Comparison of ENCODE assay signal across 14 cellular contexts in the genomic region with DNA sequence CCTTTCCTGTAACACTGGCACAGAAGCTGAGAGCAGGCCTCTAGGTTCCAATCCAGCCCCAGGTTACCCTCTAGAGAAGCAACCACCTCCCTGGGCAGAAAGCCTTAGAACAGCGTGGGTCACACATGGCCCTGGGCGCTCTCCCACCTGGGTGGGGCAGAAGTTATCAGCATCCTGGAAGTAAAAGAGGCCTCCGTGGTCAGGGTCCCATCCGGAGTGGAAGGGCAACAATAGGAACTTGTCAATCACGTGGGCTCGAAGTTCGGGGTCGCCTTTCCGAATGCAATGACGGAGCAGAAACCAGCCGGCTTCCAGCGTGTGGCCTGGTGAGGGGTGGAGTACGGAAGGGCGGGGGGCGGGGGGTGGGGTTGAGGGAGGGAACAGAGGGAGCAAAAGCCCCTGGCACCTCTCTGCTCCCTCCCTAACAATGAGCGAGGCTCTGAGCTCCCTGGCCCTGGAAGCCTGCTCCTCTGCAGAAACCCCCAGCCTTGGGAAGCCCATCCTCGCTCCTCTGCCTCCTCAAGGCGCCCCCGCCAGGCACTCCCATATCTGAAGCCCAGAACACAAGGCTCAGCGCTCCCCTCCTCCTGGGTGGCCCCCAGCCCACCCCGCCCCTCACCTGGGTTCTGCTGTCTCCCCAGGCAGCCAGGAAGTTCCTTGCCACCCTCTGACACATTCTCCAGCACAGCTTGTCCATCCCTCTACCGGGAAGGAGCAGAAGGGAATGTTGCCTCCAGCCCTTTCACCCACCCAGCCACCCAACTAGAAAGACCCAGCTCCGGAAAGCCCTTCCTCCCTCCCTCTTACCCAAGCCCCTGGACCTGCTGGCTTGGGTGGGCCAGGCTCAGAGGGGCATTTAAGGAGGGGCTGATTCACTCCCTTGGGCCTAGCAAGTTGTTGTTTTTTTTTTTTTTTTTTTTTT. TPM values are rescaled to one million over a fixed set of nuclear protein-coding genes. Genes with fewer than 3 reads are reported as not detected.
DNase-seq lines count a peak whose midpoint lies in the region; ATAC-seq and TF ChIP-seq lines count a peak whose summit lies in the region.
"Had no signal": no experiment of that assay in that cellular context is flagged by ENCODE, and none has a peak within 500 bp of the region (broad histone marks: within the 10 kb centered on the region; RNA-seq: fewer than 3 reads in every experiment).

No MANE protein-coding gene starts in this region.

- H3K4me3 Mint-ChIP-seq in CD4-positive, CD25-positive, alpha-beta regulatory T cell: peak overlapping the region; percentile 14 to 84 (median 66)
- H3K4me3 Mint-ChIP-seq in activated naive CD8-positive, alpha-beta T cell: peak overlapping the region; percentile 74
- H3K4me3 Mint-ChIP-seq in naive thymus-derived CD4-positive, alpha-beta T cell: peak overlapping the region; percentile 66 to 83 (median 73)
- H3K4me3 Mint-ChIP-seq: CD8-positive, alpha-beta memory T cell had no signal

- TF ChIP-seq CTCF in esophagus squamous epithelium (IDR thresholded peaks at IDR 0.05): no peak

- no peaks in the 10 kb centered on the region for H3K36me3 ChIP-seq in CD4-positive, CD25-positive, alpha-beta regulatory T cell (ENCODE audit: control insufficient read depth, insufficient read depth, low read length)
- H3K36me3 ChIP-seq in H7 (replicated peaks; ENCODE audit: control insufficient read depth, insufficient read depth, low read length) (no peaks in the 10 kb centered on the region), esophagus squamous epithelium (no peaks in the 10 kb centered on the region)
- H3K36me3 ChIP-seq in naive thymus-derived CD4-positive, alpha-beta T cell (ENCODE audit: control insufficient read depth in 2 of 3, insufficient read depth in 3 of 3, low read length in 3 of 3): peaks cover 0 to 7% (median 0%) of the 10 kb centered on the region in 3 experiments

- H3K27me3 Mint-ChIP-seq in CD4-positive, CD25-positive, alpha-beta regulatory T cell: no peaks in the 10 kb centered on the region
- H3K27me3 Mint-ChIP-seq in activated naive CD8-positive, alpha-beta T cell: no peaks in the 10 kb centered on the region
- no peaks in the 10 kb centered on the region for H3K27me3 Mint-ChIP-seq in naive thymus-derived CD4-positive, alpha-beta T cell

- no peak for TF ChIP-seq POLR2A in esophagus squamous epithelium (IDR thresholded peaks at IDR 0.05)

- H3K27ac ChIP-seq in CD4-positive, CD25-positive, alpha-beta regulatory T cell (ENCODE audit: insufficient read depth, low read length, poor library complexity, severe bottlenecking): no peak overlapping the region
- peak overlapping the region; percentile 48 for H3K27ac ChIP-seq in naive thymus-derived CD4-positive, alpha-beta T cell (ENCODE audit: low read depth, low read length)
- peak overlapping the region in 1 of 4 donors; percentile 25 for H3K27ac ChIP-seq in esophagus squamous epithelium

- H3K27ac Mint-ChIP-seq in CD4-positive, CD25-positive, alpha-beta regulatory T cell: peak overlapping the region in 2 of 3 donors; percentile 12 to 85
- H3K27ac Mint-ChIP-seq in activated naive CD8-positive, alpha-beta T cell: peak overlapping the region; percentile 89
- peak overlapping the region in 8 of 9 donors; percentile 61 to 86 (median 78) for H3K27ac Mint-ChIP-seq in naive thymus-derived CD4-positive, alpha-beta T cell

- POLR2A ChIA-PET in naive thymus-derived CD4-positive, alpha-beta T cell (lab: Charles Lee): interaction anchor here (0.6 to 21.0 kb wide), 2 partner anchors 14 to 147 kb away, joined by 3 to 384 read pairs; partner anchors contain the start of genes ARHGAP4, IDH3G, NAA10 and SSR4

- no peaks in the 10 kb centered on the region for H3K36me3 Mint-ChIP-seq in CD4-positive, CD25-positive, alpha-beta regulatory T cell
- no peaks in the 10 kb centered on the region for H3K36me3 Mint-ChIP-seq in activated naive CD8-positive, alpha-beta T cell
- H3K36me3 Mint-ChIP-seq in naive thymus-derived CD4-positive, alpha-beta T cell: peaks cover 0 to 7% (median 0%) of the 10 kb centered on the region in 5 donors
- H3K36me3 Mint-ChIP-seq: CD8-positive, alpha-beta memory T cell had no signal

- CTCF ChIA-PET in naive thymus-derived CD4-positive, alpha-beta T cell (lab: Charles Lee): no interaction called here

- no peaks in the 10 kb centered on the region for H3K9me3 ChIP-seq in CD4-positive, CD25-positive, alpha-beta regulatory T cell (ENCODE audit: control insufficient read depth in 2 of 2, low read length in 2 of 2)
- no peaks in the 10 kb centered on the region for H3K9me3 ChIP-seq in naive thymus-derived CD4-positive, alpha-beta T cell (ENCODE audit: control insufficient read depth in 2 of 3, low read length in 3 of 3)
- H3K9me3 ChIP-seq in esophagus squamous epithelium: no peaks in the 10 kb centered on the region
- H3K9me3 ChIP-seq: mucosa of descending colon had no signal

- peaks cover 0 to 35% (median 1%) of the 10 kb centered on the region in 4 donors for H3K4me1 Mint-ChIP-seq in CD4-positive, CD25-positive, alpha-beta regulatory T cell
- H3K4me1 Mint-ChIP-seq in activated naive CD8-positive, alpha-beta T cell (ENCODE audit: low read depth): peaks cover 18% of the 10 kb centered on the region
- H3K4me1 Mint-ChIP-seq in naive thymus-derived CD4-positive, alpha-beta T cell: peaks cover 0 to 25% (median 17%) of the 10 kb centered on the region in 7 donors

- DNase-seq in CD4-positive, CD25-positive, alpha-beta regulatory T cell: no peak
- DNase-seq in H7: peak; percentile 86
- no peak for DNase-seq in naive thymus-derived CD4-positive, alpha-beta T cell
- DNase-seq in stimulated activated CD4-positive, alpha-beta T cell treated with anti-CD3 and anti-CD28 coated beads, Interleukin-4, amount 100 ng/mL, for 4 hours: no peak
- DNase-seq in esophagus squamous epithelium (lab: John Stamatoyannopoulos, UW): no peak
- no peak for DNase-seq in NCI-H1694 (lab: John Stamatoyannopoulos, UW)
- DNase-seq: activated naive CD4-positive, alpha-beta T cell; CD8-positive, alpha-beta memory T cell; KG1; mucosa of descending colon; NCI-H1417 treated with DMSO at 0.1 percent for 48 hours; NCI-H69 had no signal

- no peaks in the 10 kb centered on the region for H3K27me3 ChIP-seq in CD4-positive, CD25-positive, alpha-beta regulatory T cell (ENCODE audit: control insufficient read depth, insufficient read depth, low read length)
- H3K27me3 ChIP-seq in H7 (ENCODE audit: control insufficient read depth, insufficient read depth, low read length): no peaks in the 10 kb centered on the region
- H3K27me3 ChIP-seq in naive thymus-derived CD4-positive, alpha-beta T cell (ENCODE audit: control insufficient read depth in 2 of 2, insufficient read depth in 2 of 2, low read length in 2 of 2): no peaks in the 10 kb centered on the region
- H3K27me3 ChIP-seq in esophagus squamous epithelium: no peaks in the 10 kb centered on the region

- no peak for ATAC-seq in CD4-positive, CD25-positive, alpha-beta regulatory T cell (ENCODE audit: low read depth in 2 of 2)
- ATAC-seq in naive thymus-derived CD4-positive, alpha-beta T cell: no peak
- ATAC-seq in HG03342 (IDR thresholded peaks at IDR 0.05; ENCODE audit: unreplicated experiment): no peak
- ATAC-seq: mucosa of descending colon had no signal

- H3K9me3 Mint-ChIP-seq in CD4-positive, CD25-positive, alpha-beta regulatory T cell: no peaks in the 10 kb centered on the region
- no peaks in the 10 kb centered on the region for H3K9me3 Mint-ChIP-seq in activated naive CD8-positive, alpha-beta T cell (ENCODE audit: low read depth)
- H3K9me3 Mint-ChIP-seq in naive thymus-derived CD4-positive, alpha-beta T cell: no peaks in the 10 kb centered on the region
- H3K9me3 Mint-ChIP-seq: CD8-positive, alpha-beta memory T cell had no signal

- no peak overlapping the region for H3K4me3 ChIP-seq in CD4-positive, CD25-positive, alpha-beta regulatory T cell (ENCODE audit: low read depth, low read length)
- H3K4me3 ChIP-seq in H7 (ENCODE audit: insufficient read depth, low read depth, low read length) (peak overlapping the region; percentile 19), esophagus squamous epithelium (peak overlapping the region in 1 of 4 donors; percentile 34)
- H3K4me3 ChIP-seq in naive thymus-derived CD4-positive, alpha-beta T cell (ENCODE audit: low read length): no peak overlapping the region
- H3K4me3 ChIP-seq: mucosa of descending colon had no signal

- intact Hi-C loops in naive thymus-derived CD4-positive, alpha-beta T cell (cut with micrococcal nuclease): no loop called here
- intact Hi-C loops in esophagus squamous epithelium (cut with DNase I): no loop called here

- H3K4me1 ChIP-seq in CD4-positive, CD25-positive, alpha-beta regulatory T cell (ENCODE audit: control insufficient read depth, insufficient read depth, low read length, poor library complexity, severe bottlenecking): peaks cover 15% of the 10 kb centered on the region
- H3K4me1 ChIP-seq in naive thymus-derived CD4-positive, alpha-beta T cell (ENCODE audit: control insufficient read depth in 2 of 2, insufficient read depth in 2 of 2, low read length in 2 of 2): no peaks in the 10 kb centered on the region
- H3K4me1 ChIP-seq in esophagus squamous epithelium: peaks cover 0 to 12% (median 0%) of the 10 kb centered on the region in 3 donors

- whole genome bisulfite sequencing in esophagus squamous epithelium, 2 donors: 0 to 45% methylated on average over 2 of the region's 23 CpGs

RNA-seq across cellular contexts. Expression of gene RENBP, which starts 2.9 kb away (rescaled TPM):
- 15.3 TPM for total RNA-seq in CD4-positive, CD25-positive, alpha-beta regulatory T cell
- polyA plus RNA-seq in CD4-positive, CD25-positive, alpha-beta regulatory T cell: 1 to 10 TPM in 2 of 4 donors, under 1 TPM in 2; 0.62 to 1.9 (median 1.1) TPM
- total RNA-seq in H7 (2014; rRNA removed; shearing (Covaris generic)): 17.9 and 18.3 TPM in 2 replicates
- total RNA-seq in naive thymus-derived CD4-positive, alpha-beta T cell: 10 to 100 TPM; 14.8 to 32.7 (median 27.7) TPM
- polyA plus RNA-seq in naive thymus-derived CD4-positive, alpha-beta T cell: 1 to 10 TPM in 1 of 2 donors, under 1 TPM in 1; 0.47 to 1.3 TPM
- total RNA-seq in esophagus squamous epithelium: 1 to 10 TPM in 2 of 4 donors, under 1 TPM in 1, not detected in 1; 0.45 to 7.6 (median 3.1) TPM
- polyA plus RNA-seq: CD8-positive, alpha-beta memory T cell had no signal

RNA-seq across cellular contexts. Expression of gene NAA10, which starts 6.8 kb away (rescaled TPM):
- 70.0 TPM for total RNA-seq in CD4-positive, CD25-positive, alpha-beta regulatory T cell
- 10 to 100 TPM; 72.4 to 99.8 (median 82.3) TPM for polyA plus RNA-seq in CD4-positive, CD25-positive, alpha-beta regulatory T cell
- 86.7 and 97.4 TPM in 2 replicates for total RNA-seq in H7 (2014; rRNA removed; shearing (Covaris generic))
- 10 to 100 TPM; 45.2 to 79.7 (median 75.6) TPM for total RNA-seq in naive thymus-derived CD4-positive, alpha-beta T cell
- polyA plus RNA-seq in naive thymus-derived CD4-positive, alpha-beta T cell: 10 to 100 TPM; 37.6 to 47.2 TPM
- 10 to 100 TPM; 42.5 to 92.5 (median 87.6) TPM for total RNA-seq in esophagus squamous epithelium

RNA-seq across cellular contexts. Expression of gene ARHGAP4, which starts 15.5 kb away (rescaled TPM):
- 459 TPM for total RNA-seq in CD4-positive, CD25-positive, alpha-beta regulatory T cell
- polyA plus RNA-seq in CD4-positive, CD25-positive, alpha-beta regulatory T cell: 10 to 100 TPM; 73.5 to 89.9 (median 80.2) TPM
- 39.4 and 51.3 TPM in 2 replicates for total RNA-seq in H7 (2014; rRNA removed; shearing (Covaris generic))
- total RNA-seq in naive thymus-derived CD4-positive, alpha-beta T cell: 100 to 1,000 TPM; 310 to 439 (median 377) TPM
- polyA plus RNA-seq in naive thymus-derived CD4-positive, alpha-beta T cell: 100 to 1,000 TPM in 1 of 2 donors, 10 to 100 TPM in 1; 82.5 to 147 TPM
- total RNA-seq in esophagus squamous epithelium: 10 to 100 TPM in 1 of 4 donors, 1 to 10 TPM in 3; 3.9 to 18.3 (median 7.6) TPM

RNA-seq across cellular contexts. Expression of gene HCFC1, which starts 30.0 kb away (rescaled TPM):
- total RNA-seq in CD4-positive, CD25-positive, alpha-beta regulatory T cell: 71.6 TPM
- polyA plus RNA-seq in CD4-positive, CD25-positive, alpha-beta regulatory T cell: 1 to 10 TPM; 3.0 to 4.3 (median 3.6) TPM
- 64.9 and 70.0 TPM in 2 replicates for total RNA-seq in H7 (2014; rRNA removed; shearing (Covaris generic))
- 100 to 1,000 TPM in 1 of 5 experiments, 10 to 100 TPM in 4; 52.3 to 106 (median 67.2) TPM for total RNA-seq in naive thymus-derived CD4-positive, alpha-beta T cell
- polyA plus RNA-seq in naive thymus-derived CD4-positive, alpha-beta T cell: 10 to 100 TPM in 1 of 2 donors, 1 to 10 TPM in 1; 6.6 to 15.0 TPM
- 10 to 100 TPM; 22.2 to 54.0 (median 37.0) TPM for total RNA-seq in esophagus squamous epithelium

RNA-seq across cellular contexts. Expression of gene TMEM187, which starts 31.0 kb away (rescaled TPM):
- 6.0 TPM for total RNA-seq in CD4-positive, CD25-positive, alpha-beta regulatory T cell
- 10 to 100 TPM; 16.1 to 21.0 (median 17.7) TPM for polyA plus RNA-seq in CD4-positive, CD25-positive, alpha-beta regulatory T cell
- 8.8 and 9.5 TPM in 2 replicates for total RNA-seq in H7 (2014; rRNA removed; shearing (Covaris generic))
- 10 to 100 TPM in 2 of 5 experiments, 1 to 10 TPM in 3; 1.4 to 13.4 (median 7.1) TPM for total RNA-seq in naive thymus-derived CD4-positive, alpha-beta T cell
- polyA plus RNA-seq in naive thymus-derived CD4-positive, alpha-beta T cell: 10 to 100 TPM in 1 of 2 donors, 1 to 10 TPM in 1; 10.0 to 22.7 TPM
- total RNA-seq in esophagus squamous epithelium: 1 to 10 TPM; 2.5 to 4.1 (median 3.8) TPM
